In genomic region chr1:154557939-154558609, GRCh38 we compare ENCODE assay signal across 1 cellular context.
TF ChIP-seq lines count a peak whose summit lies in the region.

No MANE protein-coding gene starts in this region.

TF ChIP-seq in SK-N-SH treated with all-trans-retinoic acid at 6 μM for 48 hours, 23 proteins besides CTCF, POLR2A, EP300 and RAD21 (continued from another document):
- TF ChIP-seq BACH2 (CRISPR knock-in tag; IDR thresholded peaks at IDR 0.05; ENCODE audit: borderline replicate concordance), result no peak
- no peak for TF ChIP-seq ZFP3 (CRISPR knock-in tag; IDR thresholded peaks at IDR 0.05)
- no peak for TF ChIP-seq RARB (CRISPR knock-in tag; IDR thresholded peaks at IDR 0.05)
